ENCODE assay signal across 11 cellular contexts in genomic region chr6:148611213-148611612, GRCh38.
DNase-seq lines count a peak whose midpoint lies in the region; ATAC-seq and TF ChIP-seq lines count a peak whose summit lies in the region.
"Had no signal": no experiment of that assay in that cellular context is flagged by ENCODE, and none has a peak within 500 bp of the region (broad histone marks: within the 10 kb centered on the region; RNA-seq: fewer than 3 reads in every experiment).

No MANE protein-coding gene starts in this region.

- H3K4me1 Mint-ChIP-seq in HFFc6 (ENCODE audit: low read depth): peaks cover 19% of the 10 kb centered on the region
- H3K4me1 Mint-ChIP-seq: central memory CD8-positive, alpha-beta T cell had no signal

- no peak for TF ChIP-seq CTCF in HFFc6 (IDR thresholded peaks at IDR 0.05)
- TF ChIP-seq CTCF in colonic mucosa (IDR thresholded peaks at IDR 0.05): no peak
- TF ChIP-seq CTCF in right lobe of liver (IDR thresholded peaks at IDR 0.05): no peak
- no peak for TF ChIP-seq CTCF in thoracic aorta (IDR thresholded peaks at IDR 0.05)

- no peak for TF ChIP-seq POLR2A in right lobe of liver (IDR thresholded peaks at IDR 0.05)

- H3K9me3 Mint-ChIP-seq in HFFc6: no peaks in the 10 kb centered on the region
- H3K9me3 Mint-ChIP-seq: central memory CD8-positive, alpha-beta T cell had no signal

- no peak overlapping the region for H3K27ac Mint-ChIP-seq in HFFc6

- peaks cover 12% of the 10 kb centered on the region; the same call in 1 of the 2 replicates for H3K27me3 Mint-ChIP-seq in HFFc6 (ENCODE audit: insufficient read depth)

- H3K36me3 ChIP-seq in colonic mucosa: no peaks in the 10 kb centered on the region
- H3K36me3 ChIP-seq in right lobe of liver: no peaks in the 10 kb centered on the region
- H3K36me3 ChIP-seq in thoracic aorta: no peaks in the 10 kb centered on the region
- H3K36me3 ChIP-seq: SJSA1 had no signal

- H3K27ac ChIP-seq in colonic mucosa (no peak overlapping the region), right lobe of liver (no peak overlapping the region), thoracic aorta (peak overlapping the region; percentile 59 to 77)
- H3K27ac ChIP-seq: SJSA1 had no signal

- no peaks in the 10 kb centered on the region for H3K36me3 Mint-ChIP-seq in HFFc6 (ENCODE audit: low read depth)

- H3K4me3 Mint-ChIP-seq in HFFc6: 0 out of 2 replicates have a peak overlapping the region, but pooled peaks have one; percentile 22
- H3K4me3 Mint-ChIP-seq: central memory CD8-positive, alpha-beta T cell had no signal

- no peak overlapping the region for H3K4me3 ChIP-seq in colonic mucosa
- no peak overlapping the region for H3K4me3 ChIP-seq in right lobe of liver
- H3K4me3 ChIP-seq in thoracic aorta: peak overlapping the region; percentile 28
- H3K4me3 ChIP-seq: SJSA1 had no signal

- ATAC-seq in right lobe of liver: peak in 3 of 4 donors; percentile 25 to 85 (median 85)
- peak; percentile 90 for ATAC-seq in thoracic aorta (ENCODE audit: insufficient number of reproducible peaks, low FRiP score, low read depth)
- no peak for ATAC-seq in HG02884 (IDR thresholded peaks at IDR 0.05; ENCODE audit: unreplicated experiment)

- H3K27me3 ChIP-seq in colonic mucosa: no peaks in the 10 kb centered on the region
- no peaks in the 10 kb centered on the region for H3K27me3 ChIP-seq in right lobe of liver
- no peaks in the 10 kb centered on the region for H3K27me3 ChIP-seq in thoracic aorta (replicated peaks; ENCODE audit: insufficient read depth)
- H3K27me3 ChIP-seq: SJSA1 had no signal

- 39% methylated on average over 6 of the region's 8 CpGs for WGBS in right lobe of liver (ENCODE audit: insufficient coverage, low coverage, low lambda C conversion rate, missing lambda C conversion rate)

- H3K9me3 ChIP-seq in colonic mucosa (no peaks in the 10 kb centered on the region), right lobe of liver (no peaks in the 10 kb centered on the region), thoracic aorta (no peaks in the 10 kb centered on the region)
- H3K9me3 ChIP-seq: SJSA1 had no signal

- intact Hi-C loops in colonic mucosa (cut with DNase I) (no loop called here), right lobe of liver (cut with DNase I) (no loop called here)

- no peak overlapping the region for H3K9ac ChIP-seq in colonic mucosa (ENCODE audit: low read depth in 2 of 2, low read length in 2 of 2)

- DNase-seq in HFFc6 (peak; percentile 70), colonic mucosa (peak; percentile 41), right lobe of liver (no peak), thoracic aorta (ENCODE audit: low spot score) (peak; percentile 82), HUDEP-2 (lab: John Stamatoyannopoulos, UW; ENCODE audit: unreplicated experiment in 76 of 76) (no peak), NCI-H2029 (lab: John Stamatoyannopoulos, UW) (no peak)
- DNase-seq in activated CD4-positive, alpha-beta T cell treated with anti-CD3 and anti-CD28 coated beads for 48 hours: no peak
- DNase-seq: NCI-H1105 treated with DMSO at 0.1 percent for 48 hours had no signal

- H3K4me1 ChIP-seq in colonic mucosa (no peaks in the 10 kb centered on the region), right lobe of liver (no peaks in the 10 kb centered on the region), thoracic aorta (ENCODE audit: control insufficient read depth in 1 of 2, low read depth in 2 of 2) (peaks cover 10 to 54% of the 10 kb centered on the region in 2 donors)
- H3K4me1 ChIP-seq: SJSA1 had no signal

Comparison
In these comparisons a context has a peak if more than half of its experiments do, and no peak if none do; other contexts are left out.
1. DNase-seq: peak in HFFc6 (single experiment), colonic mucosa (single experiment) and thoracic aorta (single experiment); none in right lobe of liver (0 of 3), HUDEP-2 (0 of 76), activated CD4-positive, alpha-beta T cell treated with anti-CD3 and anti-CD28 coated beads for 48 hours (single experiment) and NCI-H2029 (single experiment).
2. H3K27ac ChIP-seq: peak in thoracic aorta (2 of 2); none in colonic mucosa (single experiment) and right lobe of liver (0 of 3).